ENCODE assay signal across 15 cellular contexts in genomic region chr3:4714045-4714444, GRCh38.
DNase-seq lines count a peak whose midpoint lies in the region; ATAC-seq and TF ChIP-seq lines count a peak whose summit lies in the region.
"Had no signal": no experiment of that assay in that cellular context is flagged by ENCODE, and none has a peak within 500 bp of the region (broad histone marks: within the 10 kb centered on the region; RNA-seq: fewer than 3 reads in every experiment).

No MANE protein-coding gene starts in this region.

- no peak for ATAC-seq in activated CD8-positive, alpha-beta T cell treated with anti-CD3 and anti-CD28 coated beads for 36 hours
- no peak for ATAC-seq in activated CD8-positive, alpha-beta T cell treated with anti-CD3 and anti-CD28 coated beads, Interleukin-2, amount 10 ng/mL, durations not matched to agents 7 days and 5 days
- ATAC-seq in mucosa of descending colon, result peak; percentile 65
- ATAC-seq in GM18520 (IDR thresholded peaks at IDR 0.05; ENCODE audit: unreplicated experiment), result no peak
- no peak for ATAC-seq in HG02759 (IDR thresholded peaks at IDR 0.05; ENCODE audit: unreplicated experiment)

- H3K4me1 ChIP-seq in esophagus muscularis mucosa (peaks cover 10 to 55% (median 32%) of the 10 kb centered on the region in 4 donors), mucosa of descending colon (ENCODE audit: low read depth) (peaks cover 13% of the 10 kb centered on the region), thyroid gland (peaks cover 16 to 40% of the 10 kb centered on the region in 2 donors)

- POLR2A ChIA-PET in activated CD8-positive, alpha-beta T cell treated with anti-CD3 and anti-CD28 coated beads for 36 hours (lab: Charles Lee), result interaction anchor here (0.6 to 1.3 kb wide), 3 partner anchors 58 to 263 kb away, joined by 3 to 4 read pairs (median 4); no protein-coding TSS in a partner anchor
- POLR2A ChIA-PET in activated CD8-positive, alpha-beta T cell treated with anti-CD3 and anti-CD28 coated beads, Interleukin-2, amount 10 ng/mL, durations not matched to agents 7 days and 5 days (lab: Charles Lee), result interaction anchor here (4.4 kb wide), 1 partner anchor 264 kb away, joined by 56 read pairs; the partner anchor contains the start of gene BHLHE40

- no peak overlapping the region for H3K4me3 Mint-ChIP-seq in activated CD8-positive, alpha-beta T cell treated with anti-CD3 and anti-CD28 coated beads for 36 hours
- H3K4me3 Mint-ChIP-seq in activated CD8-positive, alpha-beta T cell treated with anti-CD3 and anti-CD28 coated beads, Interleukin-2, amount 10 ng/mL, durations not matched to agents 7 days and 5 days, result no peak overlapping the region
- H3K4me3 Mint-ChIP-seq: CD4-positive, CD25-positive, alpha-beta regulatory T cell had no signal

- H3K27me3 ChIP-seq in esophagus muscularis mucosa (no peaks in the 10 kb centered on the region), thyroid gland (no peaks in the 10 kb centered on the region)
- H3K27me3 ChIP-seq: BLaER1 treated with 17β-estradiol and CSF1 and Interleukin-3, amounts not matched to agents 10 nM and 100 nM had no signal

- H3K36me3 Mint-ChIP-seq in activated CD8-positive, alpha-beta T cell treated with anti-CD3 and anti-CD28 coated beads for 36 hours (ENCODE audit: low read depth), result peaks cover 36% of the 10 kb centered on the region
- H3K36me3 Mint-ChIP-seq in activated CD8-positive, alpha-beta T cell treated with anti-CD3 and anti-CD28 coated beads, Interleukin-2, amount 10 ng/mL, durations not matched to agents 7 days and 5 days (ENCODE audit: low read depth), result peaks cover 41% of the 10 kb centered on the region

- H3K36me3 ChIP-seq in esophagus muscularis mucosa (peaks cover 0 to 48% (median 31%) of the 10 kb centered on the region in 4 donors), mucosa of descending colon (ENCODE audit: low read depth) (no peaks in the 10 kb centered on the region), thyroid gland (peaks cover 0 to 6% of the 10 kb centered on the region in 2 donors)

- H3K27me3 Mint-ChIP-seq in activated CD8-positive, alpha-beta T cell treated with anti-CD3 and anti-CD28 coated beads for 36 hours, result no peaks in the 10 kb centered on the region
- no peaks in the 10 kb centered on the region for H3K27me3 Mint-ChIP-seq in activated CD8-positive, alpha-beta T cell treated with anti-CD3 and anti-CD28 coated beads, Interleukin-2, amount 10 ng/mL, durations not matched to agents 7 days and 5 days (ENCODE audit: low read depth)
- H3K27me3 Mint-ChIP-seq: CD4-positive, CD25-positive, alpha-beta regulatory T cell had no signal

- CTCF ChIA-PET in activated CD8-positive, alpha-beta T cell treated with anti-CD3 and anti-CD28 coated beads for 36 hours (lab: Charles Lee), result interaction anchor here (0.9 to 5.4 kb wide), 5 partner anchors 262 to 345 kb away, joined by 3 to 17 read pairs (median 3); no protein-coding TSS in a partner anchor
- CTCF ChIA-PET in activated CD8-positive, alpha-beta T cell treated with anti-CD3 and anti-CD28 coated beads, Interleukin-2, amount 10 ng/mL, durations not matched to agents 7 days and 5 days (lab: Charles Lee), result interaction anchor here (1.2 to 10.5 kb wide), 5 partner anchors 9 to 342 kb away, joined by 3 to 258 read pairs (median 5); partner anchors contain the start of gene BHLHE40

- TF ChIP-seq POLR2A in esophagus muscularis mucosa (IDR thresholded peaks at IDR 0.05; ENCODE audit: low read depth) (no peak), thyroid gland (IDR thresholded peaks at IDR 0.05) (no peak)

- intact Hi-C loops in activated CD8-positive, alpha-beta T cell treated with anti-CD3 and anti-CD28 coated beads for 36 hours (cut with micrococcal nuclease), result no loop called here
- intact Hi-C loops in esophagus muscularis mucosa (cut with DNase I) (no loop called here), mucosa of descending colon (cut with DNase I, micrococcal nuclease) (loop anchor here (5.0 to 10.0 kb wide), 3 partner anchors 263 to 341 kb away; partner anchors contain the start of gene BHLHE40 (in 1 of the 2)), thyroid gland (cut with DNase I) (loop anchor here (5.0 to 10.0 kb wide), 2 partner anchors 311 to 408 kb away; partner anchors contain the start of gene ARL8B)

- H3K4me1 Mint-ChIP-seq in activated CD8-positive, alpha-beta T cell treated with anti-CD3 and anti-CD28 coated beads for 36 hours (ENCODE audit: low read depth), result peaks cover 3% of the 10 kb centered on the region
- peaks cover 14% of the 10 kb centered on the region for H3K4me1 Mint-ChIP-seq in activated CD8-positive, alpha-beta T cell treated with anti-CD3 and anti-CD28 coated beads, Interleukin-2, amount 10 ng/mL, durations not matched to agents 7 days and 5 days (ENCODE audit: low read depth)

- H3K27ac ChIP-seq in esophagus muscularis mucosa (replicated peaks in 1 of 4) (peak overlapping the region; percentile 38 to 82 (median 60)), thyroid gland (peak overlapping the region; percentile 14 to 89 (median 86))
- H3K27ac ChIP-seq: 22Rv1; BLaER1 treated with 17β-estradiol and CSF1 and Interleukin-3, amounts not matched to agents 10 nM and 100 nM; GM23248 had no signal

- no peak overlapping the region for H3K4me3 ChIP-seq in esophagus muscularis mucosa
- H3K4me3 ChIP-seq in mucosa of descending colon, result no peak overlapping the region
- H3K4me3 ChIP-seq in thyroid gland (replicated peaks in 1 of 3), result no peak overlapping the region
- H3K4me3 ChIP-seq: BLaER1 treated with 17β-estradiol and CSF1 and Interleukin-3, amounts not matched to agents 10 nM and 100 nM; GM23248 had no signal

- peak overlapping the region; percentile 24 for H3K27ac Mint-ChIP-seq in activated CD8-positive, alpha-beta T cell treated with anti-CD3 and anti-CD28 coated beads for 36 hours
- no peak overlapping the region for H3K27ac Mint-ChIP-seq in activated CD8-positive, alpha-beta T cell treated with anti-CD3 and anti-CD28 coated beads, Interleukin-2, amount 10 ng/mL, durations not matched to agents 7 days and 5 days
- H3K27ac Mint-ChIP-seq: CD4-positive, CD25-positive, alpha-beta regulatory T cell had no signal

- TF ChIP-seq EP300 in esophagus muscularis mucosa (IDR thresholded peaks at IDR 0.05), result no peak

- WGBS in esophagus muscularis mucosa, result 64% methylated on average over 7 of the region's 7 CpGs
- WGBS in thyroid gland, 2 donors, result 58 to 77% methylated on average over 7 of the region's 7 CpGs

- no peak for TF ChIP-seq CTCF in activated CD8-positive, alpha-beta T cell treated with anti-CD3 and anti-CD28 coated beads for 36 hours (IDR thresholded peaks at IDR 0.05)
- TF ChIP-seq CTCF in esophagus muscularis mucosa (IDR thresholded peaks at IDR 0.05), result no peak
- no peak for TF ChIP-seq CTCF in mucosa of descending colon (IDR thresholded peaks at IDR 0.05)
- TF ChIP-seq CTCF in thyroid gland (IDR thresholded peaks at IDR 0.05), result no peak

- H3K9me3 ChIP-seq in esophagus muscularis mucosa (no peaks in the 10 kb centered on the region), mucosa of descending colon (no peaks in the 10 kb centered on the region), thyroid gland (no peaks in the 10 kb centered on the region)
- H3K9me3 ChIP-seq: BLaER1 treated with 17β-estradiol and CSF1 and Interleukin-3, amounts not matched to agents 10 nM and 100 nM had no signal

- H3K9me3 Mint-ChIP-seq in activated CD8-positive, alpha-beta T cell treated with anti-CD3 and anti-CD28 coated beads for 36 hours, result no peaks in the 10 kb centered on the region
- H3K9me3 Mint-ChIP-seq in activated CD8-positive, alpha-beta T cell treated with anti-CD3 and anti-CD28 coated beads, Interleukin-2, amount 10 ng/mL, durations not matched to agents 7 days and 5 days (ENCODE audit: insufficient read depth), result no peaks in the 10 kb centered on the region
- H3K9me3 Mint-ChIP-seq: CD4-positive, CD25-positive, alpha-beta regulatory T cell had no signal

- DNase-seq in activated CD8-positive, alpha-beta T cell treated with anti-CD3 and anti-CD28 coated beads for 36 hours, result no peak
- DNase-seq in activated CD8-positive, alpha-beta T cell treated with anti-CD3 and anti-CD28 coated beads, Interleukin-2, amount 10 ng/mL, durations not matched to agents 7 days and 5 days, result no peak
- DNase-seq in esophagus muscularis mucosa (ENCODE audit: extremely low spot score) (no peak), mucosa of descending colon (no peak), thyroid gland (peak; percentile 44 to 59), AG08396 (ENCODE audit: low spot score) (no peak)
- DNase-seq: AML-193; CD4-positive, CD25-positive, alpha-beta regulatory T cell; DMS53; GF-D8; GM23248 had no signal

Comparison
In these comparisons a context has a peak if more than half of its experiments do, and no peak if none do; other contexts are left out.
1. DNase-seq: peak in thyroid gland (2 of 2); none in activated CD8-positive, alpha-beta T cell treated with anti-CD3 and anti-CD28 coated beads for 36 hours (single experiment), activated CD8-positive, alpha-beta T cell treated with anti-CD3 and anti-CD28 coated beads, Interleukin-2, amount 10 ng/mL, durations not matched to agents 7 days and 5 days (single experiment), esophagus muscularis mucosa (single experiment), mucosa of descending colon (0 of 3) and AG08396 (single experiment).
2. intact Hi-C loops: an anchor here in mucosa of descending colon (5.0 to 10.0 kb wide) and thyroid gland (5.0 to 10.0 kb wide); none called in activated CD8-positive, alpha-beta T cell treated with anti-CD3 and anti-CD28 coated beads for 36 hours and esophagus muscularis mucosa.